ENCODE assay signal across 11 cellular contexts in genomic region chr10:30185916-30186315, GRCh38.
A peak's percentile ranks its signal among the peaks of the same experiment; 100 is the strongest.
DNase-seq lines count a peak whose midpoint lies in the region; ATAC-seq and TF ChIP-seq lines count a peak whose summit lies in the region.
"Had no signal": no experiment of that assay in that cellular context is flagged by ENCODE, and none has a peak within 500 bp of the region (broad histone marks: within the 10 kb centered on the region; RNA-seq: fewer than 3 reads in every experiment).

No MANE protein-coding gene starts in this region.

- CTCF ChIA-PET in activated CD4-positive, alpha-beta T cell treated with anti-CD3 and anti-CD28 coated beads for 36 hours (lab: Charles Lee) = interaction anchor here (1.7 kb wide), 1 partner anchor 8 kb away, joined by 5 read pairs; no protein-coding TSS in a partner anchor

- H3K4me3 ChIP-seq in heart right ventricle = no peak overlapping the region
- no peak overlapping the region for H3K4me3 ChIP-seq in breast epithelium
- no peak overlapping the region for H3K4me3 ChIP-seq in left lung
- H3K4me3 ChIP-seq in upper lobe of right lung = no peak overlapping the region

- H3K27me3 Mint-ChIP-seq in activated CD4-positive, alpha-beta T cell treated with anti-CD3 and anti-CD28 coated beads for 36 hours = no peaks in the 10 kb centered on the region

- H3K27ac ChIP-seq in heart right ventricle = peak overlapping the region; percentile 53 to 94 (median 83)
- peak overlapping the region; percentile 29 to 61 for H3K27ac ChIP-seq in breast epithelium
- peak overlapping the region; percentile 42 to 66 for H3K27ac ChIP-seq in left lung
- no peak overlapping the region for H3K27ac ChIP-seq in upper lobe of right lung

- no peaks in the 10 kb centered on the region for H3K36me3 Mint-ChIP-seq in activated CD4-positive, alpha-beta T cell treated with anti-CD3 and anti-CD28 coated beads for 36 hours (ENCODE audit: low read depth)

- TF ChIP-seq CTCF in heart right ventricle (IDR thresholded peaks at IDR 0.05) = no peak
- TF ChIP-seq CTCF in breast epithelium (IDR thresholded peaks at IDR 0.05) = no peak
- TF ChIP-seq CTCF in left lung (IDR thresholded peaks at IDR 0.05) = no peak
- no peak for TF ChIP-seq CTCF in upper lobe of right lung (IDR thresholded peaks at IDR 0.05)

- H3K4me1 ChIP-seq in heart right ventricle (peaks cover 4 to 57% (median 21%) of the 10 kb centered on the region in 9 donors), breast epithelium (no peaks in the 10 kb centered on the region), left lung (peaks cover 13 to 43% of the 10 kb centered on the region in 2 donors), upper lobe of right lung (peaks cover 21% of the 10 kb centered on the region)

- H3K9me3 ChIP-seq in heart right ventricle = no peaks in the 10 kb centered on the region
- no peaks in the 10 kb centered on the region for H3K9me3 ChIP-seq in breast epithelium
- no peaks in the 10 kb centered on the region for H3K9me3 ChIP-seq in left lung
- H3K9me3 ChIP-seq in upper lobe of right lung = no peaks in the 10 kb centered on the region
- H3K9me3 ChIP-seq: transverse colon had no signal

- WGBS in heart right ventricle, 2 donors = 60 to 77% methylated on average over 3 of the region's 3 CpGs

- intact Hi-C loops in heart right ventricle (cut with DNase I) = loop anchor here in 6 of 10 donors (2.0 to 10.0 kb wide), 9 partner anchors 51 to 189 kb away; partner anchors contain the start of gene JCAD (in 5 of the 6)
- intact Hi-C loops in Right ventricle myocardium inferior (cut with DNase I) = loop anchor here (1.0 to 10.0 kb wide), 5 partner anchors 31 to 189 kb away; partner anchors contain the start of gene JCAD
- intact Hi-C loops in breast epithelium (cut with DNase I; ENCODE audit: low total_unique reads) = no loop called here
- intact Hi-C loops in left lung (cut with DNase I) = loop anchor here in 1 of 2 donors (10.0 kb wide), 1 partner anchor 151 kb away; no protein-coding TSS in a partner anchor
- intact Hi-C loops in upper lobe of right lung (cut with DNase I) = no loop called here
- intact Hi-C loops in activated CD4-positive, alpha-beta T cell treated with anti-CD3 and anti-CD28 coated beads for 36 hours (cut with DNase I, micrococcal nuclease) = no loop called here

- POLR2A ChIA-PET in activated CD4-positive, alpha-beta T cell treated with anti-CD3 and anti-CD28 coated beads for 36 hours (lab: Charles Lee) = no interaction called here

- no peaks in the 10 kb centered on the region for H3K9me3 Mint-ChIP-seq in activated CD4-positive, alpha-beta T cell treated with anti-CD3 and anti-CD28 coated beads for 36 hours (ENCODE audit: low read depth)

- H3K4me1 Mint-ChIP-seq in activated CD4-positive, alpha-beta T cell treated with anti-CD3 and anti-CD28 coated beads for 36 hours = no peaks in the 10 kb centered on the region

- H3K27ac Mint-ChIP-seq in activated CD4-positive, alpha-beta T cell treated with anti-CD3 and anti-CD28 coated beads for 36 hours = no peak overlapping the region

- DNase-seq in heart right ventricle (no peak), Right ventricle myocardium inferior (ENCODE audit: missing footprints) (no peak), breast epithelium (ENCODE audit: low spot score in 2 of 2) (no peak), left lung (no peak), upper lobe of right lung (no peak), NCI-H187 (lab: John Stamatoyannopoulos, UW) (no peak), SHP77 treated with DMSO at 0.1 percent for 48 hours (lab: John Stamatoyannopoulos, UW) (no peak)
- no peak for DNase-seq in activated CD4-positive, alpha-beta T cell treated with anti-CD3 and anti-CD28 coated beads for 36 hours
- DNase-seq: NCI-H2081 treated with DMSO at 0.1 percent for 48 hours; stimulated activated CD4-positive, alpha-beta T cell treated with anti-CD3 and anti-CD28 coated beads, Interleukin-4, amount 100 ng/mL, for 24 hours had no signal

- no peaks in the 10 kb centered on the region for H3K36me3 ChIP-seq in heart right ventricle
- no peaks in the 10 kb centered on the region for H3K36me3 ChIP-seq in breast epithelium
- no peaks in the 10 kb centered on the region for H3K36me3 ChIP-seq in left lung
- no peaks in the 10 kb centered on the region for H3K36me3 ChIP-seq in upper lobe of right lung
- H3K36me3 ChIP-seq: transverse colon had no signal

- no peaks in the 10 kb centered on the region for H3K27me3 ChIP-seq in heart right ventricle
- no peaks in the 10 kb centered on the region for H3K27me3 ChIP-seq in breast epithelium
- H3K27me3 ChIP-seq in left lung = no peaks in the 10 kb centered on the region
- no peaks in the 10 kb centered on the region for H3K27me3 ChIP-seq in upper lobe of right lung
- H3K27me3 ChIP-seq: transverse colon had no signal

- no peak for TF ChIP-seq POLR2A in breast epithelium (IDR thresholded peaks at IDR 0.05)

- H3K4me3 Mint-ChIP-seq in activated CD4-positive, alpha-beta T cell treated with anti-CD3 and anti-CD28 coated beads for 36 hours = no peak overlapping the region

- ATAC-seq in heart right ventricle (peak in 3 of 8 donors; percentile 25 to 39 (median 29)), Right ventricle myocardium inferior (no peak), left lung (peak; percentile 71), upper lobe of right lung (peak; percentile 22)
- ATAC-seq in activated CD4-positive, alpha-beta T cell treated with anti-CD3 and anti-CD28 coated beads for 36 hours = no peak

Comparison
In these comparisons a context has a peak if more than half of its experiments do, and no peak if none do; other contexts are left out.
1. ATAC-seq: peak in left lung (single experiment) and upper lobe of right lung (single experiment); none in Right ventricle myocardium inferior (single experiment) and activated CD4-positive, alpha-beta T cell treated with anti-CD3 and anti-CD28 coated beads for 36 hours (single experiment).
2. intact Hi-C loops: an anchor here in heart right ventricle (2.0 to 10.0 kb wide) and Right ventricle myocardium inferior (1.0 to 10.0 kb wide); none called in breast epithelium, upper lobe of right lung and activated CD4-positive, alpha-beta T cell treated with anti-CD3 and anti-CD28 coated beads for 36 hours.